ENCODE assay signal across 11 cellular contexts in the genomic region with DNA sequence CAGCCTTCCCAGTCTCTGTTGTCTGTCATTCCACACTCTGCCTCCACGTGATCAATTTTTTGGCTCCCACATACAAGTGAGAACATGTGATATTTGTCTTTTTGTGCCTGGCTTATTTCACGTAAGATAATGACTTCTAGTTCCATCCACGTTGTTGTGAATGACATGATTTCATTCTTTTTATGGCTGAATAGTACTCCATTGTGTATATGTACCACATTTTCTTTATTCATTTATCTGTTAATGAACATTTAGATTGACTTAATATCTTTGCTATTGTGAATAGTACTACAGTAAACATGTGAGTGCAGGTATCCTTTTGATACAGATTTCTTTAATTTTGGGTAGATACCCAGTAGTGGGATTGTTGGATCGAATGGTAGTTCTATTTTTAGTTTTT. TPM values are rescaled to one million over a fixed set of nuclear protein-coding genes. Genes with fewer than 3 reads are reported as not detected.
"Had no signal": no experiment of that assay in that cellular context is flagged by ENCODE, and none has a peak within 500 bp of the region (broad histone marks: within the 10 kb centered on the region; RNA-seq: fewer than 3 reads in every experiment).

No MANE protein-coding gene starts in this region.

- H3K4me1 Mint-ChIP-seq: GM23338, H9 had no signal

- H2AFZ ChIP-seq: GM23248, GM23338 had no signal

- DNase-seq: GM23248, GOT3, H7, H9, HCEC 1CT, HFFc6 had no signal

- H3K27ac ChIP-seq: GM23248 had no signal

- H3K4me1 ChIP-seq: HAP-1 had no signal

- H3K9me3 Mint-ChIP-seq: HFFc6 had no signal

- ATAC-seq: GM23338, HCT116 had no signal

- H3K27ac Mint-ChIP-seq: GM23338, H9, HFFc6 had no signal

- H3K9ac ChIP-seq: GM23248 had no signal

- H3K9me3 ChIP-seq: HAP-1 had no signal

- H3K4me2 ChIP-seq: GM23338 had no signal

- H3K4me3 Mint-ChIP-seq: GM23338, H9, HFFc6 had no signal

- H3K4me3 ChIP-seq: GM23248, GM23338, HAP-1 had no signal

RNA-seq across cellular contexts. Expression of a gene that starts 31.4 kb away (rescaled TPM):
- total RNA-seq: GM23248, GM23338, H1, H4, H9, HFFc6 had no signal
- polyA plus RNA-seq: H1 had no signal
